ENCODE assay signal across 32 cellular contexts in the genomic region with DNA sequence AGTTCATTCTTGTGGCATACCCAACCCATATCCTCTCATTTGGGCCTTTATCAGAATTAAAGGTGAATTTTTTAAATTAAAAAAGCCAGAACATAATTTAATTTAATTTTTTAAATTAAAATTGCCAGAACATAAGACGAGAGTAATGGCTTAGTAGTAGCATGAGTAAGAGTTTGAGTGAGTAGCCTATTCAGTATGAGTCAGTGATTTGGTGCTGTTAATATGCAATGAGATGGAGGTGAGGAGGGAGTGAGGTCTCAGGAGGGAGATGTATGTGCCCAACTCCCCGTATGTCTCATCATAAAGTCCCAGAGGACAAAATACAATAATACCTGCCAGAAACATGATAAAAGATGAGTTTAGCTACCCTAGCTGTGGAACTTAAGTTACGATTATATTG.
"Had no signal": no experiment of that assay in that cellular context is flagged by ENCODE, and none has a peak within 500 bp of the region (broad histone marks: within the 10 kb centered on the region; RNA-seq: fewer than 3 reads in every experiment).

No MANE protein-coding gene starts in this region.

- DNase-seq: cortex of kidney; foreskin melanocyte; glutamatergic neuron; heart right ventricle; hippocampal formation; immature natural killer cell; islet precursor cell; kidney glomerular epithelial cell; left ventricle myocardium superior; naive B cell; stimulated activated CD4-positive, alpha-beta T cell treated with anti-CD3 and anti-CD28 coated beads, Interleukin-12 subunit alpha, Interleukin-12 subunit beta, amount 100 ng/mL, for 4 hours; stimulated activated CD4-positive, alpha-beta T cell treated with anti-CD3 and anti-CD28 coated beads, Interleukin-1b, Interleukin-23, amount 100 ng/mL, for 48 hours; stimulated activated CD4-positive, alpha-beta T cell treated with anti-CD3 and anti-CD28 coated beads, Interleukin-4, amount 100 ng/mL, for 1 hour; stimulated activated CD8-positive, alpha-beta memory T cell treated with anti-CD3 and anti-CD28 coated beads, Interleukin-4, amount 100 ng/mL, for 48 hours; stimulated activated naive CD4-positive, alpha-beta T cell; stimulated activated naive CD8-positive, alpha-beta T cell treated with anti-CD3 and anti-CD28 coated beads, Interleukin-15, amount 100 ng/mL, for 72 hours; transverse colon; upper lobe of right lung had no signal

- ATAC-seq: esophagus mucosa; heart right ventricle; left ventricle myocardium superior; natural killer cell treated with Interleukin-12 subunit alpha and Interleukin-12 subunit beta and Interleukin-15 and Interleukin-18, amount 100 ng/mL, for 72 hours; sciatic nerve; stimulated activated naive CD8-positive, alpha-beta T cell treated with anti-CD3 and anti-CD28 coated beads, Interleukin-15, amount 100 ng/mL, for 72 hours; upper lobe of right lung had no signal

- H3K9me3 Mint-ChIP-seq: immature natural killer cell; natural killer cell treated with Interleukin-12 subunit alpha and Interleukin-12 subunit beta and Interleukin-15 and Interleukin-18, amount 100 ng/mL, for 72 hours had no signal

- H3K4me1 Mint-ChIP-seq: immature natural killer cell; neural crest cell; stimulated activated naive CD8-positive, alpha-beta T cell treated with anti-CD3 and anti-CD28 coated beads, Interleukin-15, amount 100 ng/mL, for 72 hours had no signal

- H3K4me1 ChIP-seq: parathyroid adenoma, prostate gland, vagina had no signal

- H3K4me3 Mint-ChIP-seq: immature natural killer cell; memory B cell; naive B cell; natural killer cell treated with Interleukin-12 subunit alpha and Interleukin-12 subunit beta and Interleukin-15 and Interleukin-18, amount 100 ng/mL, for 72 hours; neural crest cell; stimulated activated naive CD8-positive, alpha-beta T cell treated with anti-CD3 and anti-CD28 coated beads, Interleukin-15, amount 100 ng/mL, for 72 hours had no signal

- H3K36me3 Mint-ChIP-seq: immature natural killer cell; memory B cell; natural killer cell treated with Interleukin-12 subunit alpha and Interleukin-12 subunit beta and Interleukin-15 and Interleukin-18, amount 100 ng/mL, for 72 hours had no signal

- H3K4me3 ChIP-seq: heart right ventricle, lung, prostate gland, right atrium auricular region, smooth muscle cell, suprapubic skin, transverse colon, upper lobe of right lung, vagina had no signal

- H3K27ac Mint-ChIP-seq: immature natural killer cell; memory B cell; naive B cell; natural killer cell treated with Interleukin-12 subunit alpha and Interleukin-12 subunit beta and Interleukin-15 and Interleukin-18, amount 100 ng/mL, for 72 hours; stimulated activated naive CD8-positive, alpha-beta T cell treated with anti-CD3 and anti-CD28 coated beads, Interleukin-15, amount 100 ng/mL, for 72 hours had no signal

- H3K27me3 ChIP-seq: heart right ventricle, neutrophil, right atrium auricular region, suprapubic skin, transverse colon, upper lobe of right lung had no signal

- H3K27ac ChIP-seq: epithelial cell of prostate, heart right ventricle, neutrophil, parathyroid adenoma, prostate gland, right atrium auricular region, suprapubic skin, transverse colon, upper lobe of right lung, vagina had no signal

- H3K36me3 ChIP-seq: heart right ventricle, neutrophil, prostate gland, right atrium auricular region, suprapubic skin, transverse colon, upper lobe of right lung, vagina had no signal

- H3K9me3 ChIP-seq: heart right ventricle, neutrophil, prostate gland, right atrium auricular region, suprapubic skin, transverse colon, upper lobe of right lung, vagina had no signal
